In genomic region chr10:14560794-14561765, GRCh38 we compare ENCODE assay signal across 11 cellular contexts.
DNase-seq lines count a peak whose midpoint lies in the region; ATAC-seq, FAIRE-seq and TF ChIP-seq lines count a peak whose summit lies in the region.
"Had no signal": no experiment of that assay in that cellular context is flagged by ENCODE, and none has a peak within 500 bp of the region (broad histone marks: within the 10 kb centered on the region; RNA-seq: fewer than 3 reads in every experiment).

No MANE protein-coding gene starts in this region.

- intact Hi-C loops in Calu3 (cut with micrococcal nuclease; ENCODE audit: unreplicated experiment) (no loop called here), GM12878 (cut with micrococcal nuclease; ENCODE audit: unreplicated experiment) (loop anchor here (5.0 kb wide), 2 partner anchors 41 to 261 kb away; no protein-coding TSS in a partner anchor)

- no peaks in the 10 kb centered on the region; the same call in 2 of the 3 replicates for H3K9me3 ChIP-seq in GM12878 (replicated peaks; ENCODE audit: control insufficient read depth, insufficient read depth, low read length)
- H3K9me3 ChIP-seq: Peyer's patch, psoas muscle had no signal

- no peak for TF ChIP-seq RAD21 in GM12878 (IDR thresholded peaks at IDR 0.05; ENCODE audit: insufficient read depth, low read depth, low read length)

- TF ChIP-seq CTCF in Calu3 (IDR thresholded peaks at IDR 0.05; ENCODE audit: unreplicated experiment) (no peak), GM12878 (IDR thresholded peaks at IDR 0.05 in 2 of 3, conservative IDR thresholded peaks at IDR 0.05 in 1 of 3; ENCODE audit: control insufficient read depth in 2 of 3, extremely low read depth in 1 of 3, insufficient read depth in 1 of 3, low read depth in 3 of 3, low read length in 3 of 3) (no peak)

- SMC1A ChIA-PET in GM12878 (lab: Charles Lee; ENCODE audit: uncharacterized antibody, unreplicated experiment) = interaction anchor here (0.7 to 2.6 kb wide), 3 partner anchors 47 to 262 kb away, joined by 3 to 12 read pairs (median 3); no protein-coding TSS in a partner anchor

- BruUV-seq in Calu3 (replicated peaks; lab: Mats Ljungman, UMichigan) (TSS peak; percentile 34), GM12878 (replicated peaks; lab: Mats Ljungman, UMichigan) (no TSS peak)

- peaks cover 81% of the 10 kb centered on the region for H3K4me1 Mint-ChIP-seq in Calu3 (ENCODE audit: low read depth, unreplicated experiment)
- H3K4me1 Mint-ChIP-seq in natural killer cell treated with Interleukin-12 subunit alpha and Interleukin-12 subunit beta and Interleukin-15 and Interleukin-18, amount 100 ng/mL, for 72 hours (ENCODE audit: low read depth in 2 of 2) = peaks cover 83 to 94% of the 10 kb centered on the region in 2 donors

- peak; percentile 16; the same call in 2 of the 3 replicates for ATAC-seq in GM12878
- peak; percentile 39 to 50 for ATAC-seq in natural killer cell treated with Interleukin-12 subunit alpha and Interleukin-12 subunit beta and Interleukin-15 and Interleukin-18, amount 100 ng/mL, for 72 hours
- no peak for ATAC-seq in GM18517 (IDR thresholded peaks at IDR 0.05; ENCODE audit: unreplicated experiment)
- no peak for ATAC-seq in GM19467 (IDR thresholded peaks at IDR 0.05; ENCODE audit: unreplicated experiment)
- ATAC-seq: psoas muscle had no signal

- in situ Hi-C loops in GM12878 (cut with MboI) = no loop called here

- no peaks in the 10 kb centered on the region for H4K20me1 ChIP-seq in GM12878 (ENCODE audit: control insufficient read depth, insufficient read depth)

- H3K4me1 ChIP-seq in GM12878 (ENCODE audit: control insufficient read depth, insufficient read depth, low read length) = peaks cover 36% of the 10 kb centered on the region
- H3K4me1 ChIP-seq: psoas muscle had no signal

- no peaks in the 10 kb centered on the region for H3K27me3 Mint-ChIP-seq in Calu3 (ENCODE audit: unreplicated experiment)
- H3K27me3 Mint-ChIP-seq in natural killer cell treated with Interleukin-12 subunit alpha and Interleukin-12 subunit beta and Interleukin-15 and Interleukin-18, amount 100 ng/mL, for 72 hours = no peaks in the 10 kb centered on the region

- no peaks in the 10 kb centered on the region for H3K9me3 Mint-ChIP-seq in Calu3 (ENCODE audit: low read depth, unreplicated experiment)
- H3K9me3 Mint-ChIP-seq in natural killer cell treated with Interleukin-12 subunit alpha and Interleukin-12 subunit beta and Interleukin-15 and Interleukin-18, amount 100 ng/mL, for 72 hours = no peaks in the 10 kb centered on the region

- POLR2A ChIA-PET in GM12878 (lab: Charles Lee) = interaction anchor here (0.6 to 1.5 kb wide), 2 partner anchors 10 to 27 kb away, joined by 3 read pairs; no protein-coding TSS in a partner anchor

- peak overlapping the region; percentile 11; the same call in 1 of the 2 replicates for H3K4me2 ChIP-seq in GM12878 (ENCODE audit: control insufficient read depth, insufficient read depth)

- WGBS in GM12878 (ENCODE audit: insufficient coverage, insufficient replicate concordance, low lambda C conversion rate, missing lambda C conversion rate) = 68% methylated on average over 15 of the region's 15 CpGs

- H3K27me3 ChIP-seq in GM12878 (replicated peaks in 1 of 2; ENCODE audit: control insufficient read depth in 2 of 2, insufficient read depth in 2 of 2, low read length in 1 of 2) = no peaks in the 10 kb centered on the region
- H3K27me3 ChIP-seq: Peyer's patch had no signal

- no peak for TF ChIP-seq EP300 in GM12878 (IDR thresholded peaks at IDR 0.05; ENCODE audit: borderline replicate concordance in 1 of 2, control insufficient read depth in 1 of 2, low read depth in 2 of 2, low read length in 2 of 2)

- H3K4me3 Mint-ChIP-seq in Calu3 (ENCODE audit: low read depth, unreplicated experiment) = no peak overlapping the region
- peak overlapping the region; percentile 89 for H3K4me3 Mint-ChIP-seq in natural killer cell treated with Interleukin-12 subunit alpha and Interleukin-12 subunit beta and Interleukin-15 and Interleukin-18, amount 100 ng/mL, for 72 hours

- DNase-seq in Calu3 = no peak
- DNase-seq in NCI-H2107 (lab: John Stamatoyannopoulos, UW) = peak; percentile 67
- no peak for DNase-seq in GM12878 (ENCODE audit: low read depth, low spot score)
- DNase-seq in natural killer cell treated with Interleukin-12 subunit alpha and Interleukin-12 subunit beta and Interleukin-15 and Interleukin-18, amount 100 ng/mL, for 72 hours (ENCODE audit: low spot score) = peak; percentile 76
- no peak for DNase-seq in NK-92 (lab: John Stamatoyannopoulos, UW; ENCODE audit: unreplicated experiment)
- DNase-seq in NCI-H345 (lab: John Stamatoyannopoulos, UW) = no peak
- DNase-seq: Karpas-422, psoas muscle had no signal

- no peak overlapping the region for H2AFZ ChIP-seq in GM12878 (ENCODE audit: control insufficient read depth, low read depth, low read length)

- H3K79me2 ChIP-seq in GM12878 (ENCODE audit: control insufficient read depth, insufficient read depth, low read length) = peaks cover 63% of the 10 kb centered on the region

- H3K27ac Mint-ChIP-seq in Calu3 (ENCODE audit: unreplicated experiment) = peak overlapping the region; percentile 85
- peak overlapping the region; percentile 96 to 99 for H3K27ac Mint-ChIP-seq in natural killer cell treated with Interleukin-12 subunit alpha and Interleukin-12 subunit beta and Interleukin-15 and Interleukin-18, amount 100 ng/mL, for 72 hours

- no peak for TF ChIP-seq POLR2A in GM12878 (IDR thresholded peaks at IDR 0.05; ENCODE audit: low read depth, low read length)

- H3K27ac ChIP-seq in GM12878 (ENCODE audit: control insufficient read depth, insufficient read depth) = no peak overlapping the region
- H3K27ac ChIP-seq: psoas muscle had no signal

- H3K36me3 Mint-ChIP-seq in Calu3 (ENCODE audit: insufficient read depth, unreplicated experiment) = peaks cover 58% of the 10 kb centered on the region
- H3K36me3 Mint-ChIP-seq in natural killer cell treated with Interleukin-12 subunit alpha and Interleukin-12 subunit beta and Interleukin-15 and Interleukin-18, amount 100 ng/mL, for 72 hours = peaks cover 10% of the 10 kb centered on the region

- H3K4me3 ChIP-seq in GM12878 = no peak overlapping the region
- H3K4me3 ChIP-seq: Peyer's patch, psoas muscle had no signal

- RAD21 ChIA-PET in GM12878 (lab: Charles Lee; ENCODE audit: unreplicated experiment) = interaction anchor here (1.6 kb wide), 1 partner anchor 11 kb away, joined by 3 read pairs; no protein-coding TSS in a partner anchor

- FAIRE-seq in GM12878 (lab: Jason Lieb, UNC) = no peak

- CTCF ChIA-PET in Calu3 (lab: Charles Lee) = interaction anchor here (1.1 to 2.9 kb wide), 2 partner anchors 17 to 262 kb away, joined by 3 to 10 read pairs; no protein-coding TSS in a partner anchor
- CTCF ChIA-PET in GM12878 (lab: Yijun Ruan, JAX) = interaction anchor here (1.5 to 4.2 kb wide), 2 partner anchors 8 to 262 kb away, joined by 5 to 17 read pairs; no protein-coding TSS in a partner anchor

- no peak overlapping the region for H3K9ac ChIP-seq in GM12878 (ENCODE audit: control insufficient read depth, insufficient read depth, low read length)

- peaks cover 2 to 7% of the 10 kb centered on the region in 2 experiments for H3K36me3 ChIP-seq in GM12878 (ENCODE audit: control insufficient read depth in 2 of 2, insufficient read depth in 2 of 2, low read length in 1 of 2)
- H3K36me3 ChIP-seq: Peyer's patch had no signal

TF ChIP-seq in GM12878, 131 proteins besides CTCF, POLR2A, EP300 and RAD21:
- TF ChIP-seq JUNB (IDR thresholded peaks at IDR 0.05) (no peak), RUNX3 (IDR thresholded peaks at IDR 0.05; ENCODE audit: low read length) (peak; percentile 84)

Comparison
In these comparisons a context has a peak if more than half of its experiments do, and no peak if none do; other contexts are left out.
1. DNase-seq: peak in NCI-H2107 (single experiment) and natural killer cell treated with Interleukin-12 subunit alpha and Interleukin-12 subunit beta and Interleukin-15 and Interleukin-18, amount 100 ng/mL, for 72 hours (single experiment); none in Calu3 (single experiment), GM12878 (single experiment), NK-92 (single experiment) and NCI-H345 (single experiment).
2. ATAC-seq: peak in GM12878 (single experiment) and natural killer cell treated with Interleukin-12 subunit alpha and Interleukin-12 subunit beta and Interleukin-15 and Interleukin-18, amount 100 ng/mL, for 72 hours (2 of 2); none in GM18517 (single experiment) and GM19467 (single experiment).